Comparison of ENCODE assay signal across 9 cellular contexts in the genomic region with DNA sequence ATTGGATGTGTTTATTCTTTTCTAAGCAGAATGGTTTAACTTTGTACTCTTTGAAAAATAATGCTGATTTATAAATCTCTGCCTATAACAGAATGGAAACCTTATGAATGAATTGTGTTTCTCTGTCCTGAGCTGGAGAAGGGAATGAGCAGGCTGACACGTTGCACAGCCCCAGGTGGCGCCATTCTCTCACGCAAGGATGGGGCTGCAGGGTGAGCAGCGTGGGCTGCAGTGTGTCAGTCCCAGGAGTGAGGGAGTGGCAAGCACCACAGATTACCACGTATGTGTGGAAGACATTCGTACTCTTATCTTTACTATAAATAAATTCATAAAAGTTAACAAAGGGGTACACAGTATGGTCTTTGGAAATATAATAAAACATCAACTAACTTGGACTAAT. TPM values are rescaled to one million over a fixed set of nuclear protein-coding genes. Genes with fewer than 3 reads are reported as not detected.
DNase-seq lines count a peak whose midpoint lies in the region; ATAC-seq, FAIRE-seq and TF ChIP-seq lines count a peak whose summit lies in the region.
"Had no signal": no experiment of that assay in that cellular context is flagged by ENCODE, and none has a peak within 500 bp of the region (broad histone marks: within the 10 kb centered on the region; RNA-seq: fewer than 3 reads in every experiment).

No MANE protein-coding gene starts in this region.

- 35% methylated on average over 6 of the region's 6 CpGs for WGBS in right cardiac atrium

- H3K36me3 Mint-ChIP-seq in activated CD4-positive, alpha-beta memory T cell treated with anti-CD3 and anti-CD28 coated beads, Interleukin-2, amount 10 ng/mL, durations not matched to agents 7 days and 5 days (ENCODE audit: low read depth), result peaks cover 14% of the 10 kb centered on the region

- no peak overlapping the region for H3K4me3 Mint-ChIP-seq in activated CD4-positive, alpha-beta memory T cell treated with anti-CD3 and anti-CD28 coated beads, Interleukin-2, amount 10 ng/mL, durations not matched to agents 7 days and 5 days
- H3K4me3 Mint-ChIP-seq: activated naive CD8-positive, alpha-beta T cell had no signal

- peak; percentile 76 for DNase-seq in Right ventricle myocardium inferior (ENCODE audit: missing footprints)
- DNase-seq in right atrium auricular region (ENCODE audit: low spot score), result no peak
- DNase-seq in NCI-H1105 (lab: John Stamatoyannopoulos, UW), result peak; percentile 16
- DNase-seq in activated CD4-positive, alpha-beta memory T cell treated with anti-CD3 and anti-CD28 coated beads, Interleukin-2, amount 10 ng/mL, durations not matched to agents 7 days and 5 days, result peak; percentile 28
- DNase-seq in right cardiac atrium, result peak; percentile 41 to 81 (median 74)
- DNase-seq in skeletal muscle cell (ENCODE audit: low read depth), result peak; percentile 40
- DNase-seq in activated CD4-positive, CD25-positive, alpha-beta regulatory T cell treated with anti-CD3 and anti-CD28 coated beads, Interleukin-2, amount 50 U/mL, for 72 hours, result no peak
- no peak for DNase-seq in GM19239 (ENCODE audit: insufficient read length, low spot score)

- no peaks in the 10 kb centered on the region for H3K9me3 ChIP-seq in right atrium auricular region
- no peaks in the 10 kb centered on the region for H3K9me3 ChIP-seq in right cardiac atrium (ENCODE audit: control insufficient read depth, low read length)

- POLR2A ChIA-PET in activated CD4-positive, alpha-beta memory T cell treated with anti-CD3 and anti-CD28 coated beads, Interleukin-2, amount 10 ng/mL, durations not matched to agents 7 days and 5 days (lab: Charles Lee), result no interaction called here

- intact Hi-C loops in Right ventricle myocardium inferior (cut with DNase I), result no loop called here
- intact Hi-C loops in right cardiac atrium (cut with DNase I), result loop anchor here in 1 of 4 donors (10.0 kb wide), 1 partner anchor 772 kb away; no protein-coding TSS in a partner anchor

- no peak overlapping the region for H3K27ac Mint-ChIP-seq in activated CD4-positive, alpha-beta memory T cell treated with anti-CD3 and anti-CD28 coated beads, Interleukin-2, amount 10 ng/mL, durations not matched to agents 7 days and 5 days
- H3K27ac Mint-ChIP-seq: activated naive CD8-positive, alpha-beta T cell had no signal

- peaks cover 24% of the 10 kb centered on the region for H3K36me3 ChIP-seq in right atrium auricular region

- H3K9me3 Mint-ChIP-seq in activated CD4-positive, alpha-beta memory T cell treated with anti-CD3 and anti-CD28 coated beads, Interleukin-2, amount 10 ng/mL, durations not matched to agents 7 days and 5 days, result no peaks in the 10 kb centered on the region

- H3K4me1 Mint-ChIP-seq in activated CD4-positive, alpha-beta memory T cell treated with anti-CD3 and anti-CD28 coated beads, Interleukin-2, amount 10 ng/mL, durations not matched to agents 7 days and 5 days, result no peaks in the 10 kb centered on the region

- H3K27ac ChIP-seq in right atrium auricular region, result no peak overlapping the region
- no peak overlapping the region for H3K27ac ChIP-seq in right cardiac atrium (ENCODE audit: low read length)

- H3K27me3 ChIP-seq in right atrium auricular region (no peaks in the 10 kb centered on the region), right cardiac atrium (ENCODE audit: control insufficient read depth, insufficient read depth) (no peaks in the 10 kb centered on the region)

- H3K4me1 ChIP-seq in right atrium auricular region, result no peaks in the 10 kb centered on the region
- H3K4me1 ChIP-seq in right cardiac atrium (ENCODE audit: control insufficient read depth, insufficient read depth, low read length), result no peaks in the 10 kb centered on the region

- H3K27me3 Mint-ChIP-seq in activated CD4-positive, alpha-beta memory T cell treated with anti-CD3 and anti-CD28 coated beads, Interleukin-2, amount 10 ng/mL, durations not matched to agents 7 days and 5 days, result no peaks in the 10 kb centered on the region
- H3K27me3 Mint-ChIP-seq: activated naive CD8-positive, alpha-beta T cell had no signal

- TF ChIP-seq CTCF in right atrium auricular region (IDR thresholded peaks at IDR 0.05), result peak in 1 of 2 donors; percentile 60

- ATAC-seq in Right ventricle myocardium inferior (peak; percentile 70), right cardiac atrium (peak; percentile 81 to 91)

- no peak for FAIRE-seq in GM19239 (lab: Jason Lieb, UNC)

- CTCF ChIA-PET in activated CD4-positive, alpha-beta memory T cell treated with anti-CD3 and anti-CD28 coated beads, Interleukin-2, amount 10 ng/mL, durations not matched to agents 7 days and 5 days (lab: Charles Lee), result interaction anchor here (0.5 to 1.3 kb wide), 3 partner anchors 12 to 767 kb away, joined by 3 read pairs; no protein-coding TSS in a partner anchor

- H3K4me3 ChIP-seq in right atrium auricular region, result no peak overlapping the region
- no peak overlapping the region for H3K4me3 ChIP-seq in right cardiac atrium (ENCODE audit: low read length)
- H3K4me3 ChIP-seq in skeletal muscle cell (ENCODE audit: low read depth, low read length), result no peak overlapping the region

RNA-seq across cellular contexts. Expression of a gene that starts 33.4 kb away (rescaled TPM):
- total RNA-seq in Right ventricle myocardium inferior (22.5 TPM), right atrium auricular region (10 to 100 TPM; 12.1 to 27.5 TPM), right cardiac atrium (10 to 100 TPM; 16.3 to 18.6 (median 17.2) TPM)
- total RNA-seq in activated CD4-positive, alpha-beta memory T cell treated with anti-CD3 and anti-CD28 coated beads, Interleukin-2, amount 10 ng/mL, durations not matched to agents 7 days and 5 days, result 10 to 100 TPM; 10.9 to 11.6 TPM
- 18.7 TPM for polyA plus RNA-seq in right cardiac atrium

Comparison
In these comparisons a context has a peak if more than half of its experiments do, and no peak if none do; other contexts are left out.
1. DNase-seq: peak in Right ventricle myocardium inferior (single experiment), NCI-H1105 (single experiment), activated CD4-positive, alpha-beta memory T cell treated with anti-CD3 and anti-CD28 coated beads, Interleukin-2, amount 10 ng/mL, durations not matched to agents 7 days and 5 days (single experiment), right cardiac atrium (3 of 3) and skeletal muscle cell (single experiment); none in right atrium auricular region (single experiment), activated CD4-positive, CD25-positive, alpha-beta regulatory T cell treated with anti-CD3 and anti-CD28 coated beads, Interleukin-2, amount 50 U/mL, for 72 hours (single experiment) and GM19239 (single experiment).